15 cellular contexts compared by ENCODE assay signal in the genomic region with DNA sequence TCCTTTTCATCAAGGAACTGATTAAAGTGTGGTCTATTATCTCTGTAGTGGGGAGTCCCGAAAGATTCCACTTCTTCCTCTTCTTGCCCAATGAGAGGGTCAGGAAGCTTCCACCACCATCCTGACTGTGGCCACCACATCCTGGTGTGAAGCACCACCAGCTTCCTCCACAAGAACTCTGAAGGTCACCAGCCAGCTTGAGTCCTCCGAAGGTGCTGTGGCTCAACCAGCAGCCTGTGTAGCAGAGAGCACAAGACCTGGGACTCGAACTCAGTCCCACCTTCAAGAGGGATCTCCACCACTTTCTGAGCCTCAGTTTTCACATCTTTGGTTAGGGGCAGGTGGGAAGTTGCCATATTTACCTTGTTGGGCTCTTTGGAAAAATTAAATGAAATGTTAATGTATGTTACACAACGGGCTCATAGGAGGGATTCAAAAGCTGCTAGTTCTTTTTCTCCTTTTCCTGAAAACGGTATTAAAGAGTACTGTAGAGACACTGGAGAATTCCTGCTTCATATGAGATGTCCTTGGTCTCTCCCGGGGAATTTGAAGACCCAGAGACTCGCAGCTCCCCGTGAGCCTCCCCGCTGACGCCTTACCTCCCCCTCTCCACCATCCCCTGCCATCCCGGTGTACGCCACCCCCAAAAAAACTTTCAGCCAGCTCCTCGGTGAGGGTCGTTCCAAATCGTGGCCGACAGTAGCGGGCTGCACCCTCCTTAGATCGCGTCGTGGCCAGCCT. TPM values are rescaled to one million over a fixed set of nuclear protein-coding genes. Genes with fewer than 3 reads are reported as not detected.
DNase-seq lines count a peak whose midpoint lies in the region; ATAC-seq, FAIRE-seq and TF ChIP-seq lines count a peak whose summit lies in the region.
"Had no signal": no experiment of that assay in that cellular context is flagged by ENCODE, and none has a peak within 500 bp of the region (broad histone marks: within the 10 kb centered on the region; RNA-seq: fewer than 3 reads in every experiment).

No MANE protein-coding gene starts in this region.

- BruUV-seq in HepG2 (replicated peaks; lab: Mats Ljungman, UMichigan): no TSS peak

- TF ChIP-seq EP300 in HepG2 (IDR thresholded peaks at IDR 0.05; ENCODE audit: low read depth in 2 of 2, low read length in 2 of 2) (no peak), HepG2 (CRISPR knock-in tag; IDR thresholded peaks at IDR 0.05; ENCODE audit: borderline replicate concordance) (no peak)

- no peak for ATAC-seq in HepG2
- ATAC-seq in right lobe of liver: no peak
- ATAC-seq in HG03439 (IDR thresholded peaks at IDR 0.05; ENCODE audit: unreplicated experiment): no peak
- ATAC-seq in GM19324 (IDR thresholded peaks at IDR 0.05; ENCODE audit: low FRiP score, unreplicated experiment): no peak
- ATAC-seq: natural killer cell had no signal

- H3K79me2 ChIP-seq in HepG2 (ENCODE audit: insufficient read depth, low read length): no peaks in the 10 kb centered on the region

- TF ChIP-seq POLR2A in HepG2 (IDR thresholded peaks at IDR 0.05; ENCODE audit: insufficient read depth in 1 of 2, low read depth in 2 of 2, low read length in 2 of 2): no peak
- TF ChIP-seq POLR2A in right lobe of liver (IDR thresholded peaks at IDR 0.05): no peak

- H2AFZ ChIP-seq in HepG2 (ENCODE audit: low read length): no peak overlapping the region

- TF ChIP-seq RAD21 in HepG2 (CRISPR knock-in tag; IDR thresholded peaks at IDR 0.05): no peak

- H3K9me3 Mint-ChIP-seq in mesothelial cell of epicardium: no peaks in the 10 kb centered on the region
- H3K9me3 Mint-ChIP-seq: activated naive CD4-positive, alpha-beta T cell treated with anti-CD3 and anti-CD28 coated beads, Interleukin-2, amount 50 U/mL, for 72 hours; immature natural killer cell; natural killer cell had no signal

- intact Hi-C loops in HepG2 (cut with micrococcal nuclease; ENCODE audit: unreplicated experiment) (no loop called here), right lobe of liver (cut with DNase I) (no loop called here)

- H4K20me1 ChIP-seq in HepG2 (ENCODE audit: insufficient read depth, low read length): no peaks in the 10 kb centered on the region

- no peak overlapping the region for H3K4me2 ChIP-seq in HepG2 (ENCODE audit: low read depth, low read length)

- no peak for FAIRE-seq in HepG2 (lab: Jason Lieb, UNC)
- FAIRE-seq: H54 had no signal

- 24% methylated on average over 12 of the region's 20 CpGs for WGBS in HepG2 (ENCODE audit: low lambda C conversion rate)
- WGBS in right lobe of liver (ENCODE audit: insufficient coverage, low coverage, low lambda C conversion rate, missing lambda C conversion rate): 9% methylated on average over 9 of the region's 20 CpGs

- H3K4me1 Mint-ChIP-seq in mesothelial cell of epicardium: peaks cover 5% of the 10 kb centered on the region

- no peak overlapping the region for H3K27ac Mint-ChIP-seq in mesothelial cell of epicardium
- H3K27ac Mint-ChIP-seq: activated naive CD4-positive, alpha-beta T cell treated with anti-CD3 and anti-CD28 coated beads, Interleukin-2, amount 50 U/mL, for 72 hours; immature natural killer cell; natural killer cell had no signal

- H3K4me1 ChIP-seq in HepG2 (ENCODE audit: insufficient read depth, low read length): no peaks in the 10 kb centered on the region
- H3K4me1 ChIP-seq in right lobe of liver: no peaks in the 10 kb centered on the region

- H3K9me3 ChIP-seq in HepG2 (ENCODE audit: low read length) (no peaks in the 10 kb centered on the region), right lobe of liver (no peaks in the 10 kb centered on the region)

- H3K27ac ChIP-seq in HepG2 (ENCODE audit: extremely low read length, insufficient read depth, low read length): no peak overlapping the region
- no peak overlapping the region for H3K27ac ChIP-seq in right lobe of liver
- H3K27ac ChIP-seq in brain microvascular endothelial cell: no peak overlapping the region
- H3K27ac ChIP-seq: C4-2B had no signal

- H3K27me3 Mint-ChIP-seq in mesothelial cell of epicardium (ENCODE audit: low read depth): peaks cover 97% of the 10 kb centered on the region

- H3K4me3 ChIP-seq in HepG2 (replicated peaks in 1 of 3; ENCODE audit: insufficient read depth in 1 of 3, low read depth in 2 of 3, low read length in 3 of 3) (no peak overlapping the region), right lobe of liver (no peak overlapping the region), brain microvascular endothelial cell (ENCODE audit: low read depth, low read length) (peak overlapping the region; percentile 20)

- in situ Hi-C loops in HepG2 (cut with HindIII; ENCODE audit: extremely low pct_ligation_motif_present, low pct_unique_long_range_greater_than_20kb): no loop called here
- in situ Hi-C loops in brain microvascular endothelial cell (cut with HindIII; ENCODE audit: low pct_ligation_motif_present, low sequenced_read_pairs): loop anchor here (25.0 kb wide), 1 partner anchor 140 kb away; no protein-coding TSS in a partner anchor

- no peak overlapping the region for H3K9ac ChIP-seq in HepG2 (ENCODE audit: insufficient read depth, low read depth, low read length)

- H3K36me3 ChIP-seq in HepG2 (replicated peaks in 1 of 2; ENCODE audit: control insufficient read depth in 1 of 2, insufficient read depth in 2 of 2, low read length in 2 of 2) (no peaks in the 10 kb centered on the region), right lobe of liver (no peaks in the 10 kb centered on the region), brain microvascular endothelial cell (replicated peaks) (no peaks in the 10 kb centered on the region)

- H3K36me3 Mint-ChIP-seq in mesothelial cell of epicardium: no peaks in the 10 kb centered on the region
- H3K36me3 Mint-ChIP-seq: immature natural killer cell, natural killer cell had no signal

- CTCF ChIA-PET in HepG2 (lab: Yijun Ruan, JAX; ENCODE audit: low intra/inter-chr PET ratio, low total read pairs): no interaction called here

- POLR2A ChIA-PET in HepG2 (lab: Yijun Ruan, JAX): no interaction called here

- H3K27me3 ChIP-seq in HepG2 (ENCODE audit: control insufficient read depth in 1 of 2, insufficient read depth in 2 of 2, low read length in 2 of 2) (peaks cover 4 to 55% of the 10 kb centered on the region in 2 experiments; a peak in 3 of 5 replicates), right lobe of liver (peaks cover 0 to 5% of the 10 kb centered on the region in 2 donors), brain microvascular endothelial cell (replicated peaks) (peaks cover 38% of the 10 kb centered on the region)

- TF ChIP-seq CTCF in HepG2 (CRISPR knock-in tag; IDR thresholded peaks at IDR 0.05): no peak
- no peak for TF ChIP-seq CTCF in right lobe of liver (IDR thresholded peaks at IDR 0.05)
- TF ChIP-seq CTCF in brain microvascular endothelial cell (IDR thresholded peaks at IDR 0.05; ENCODE audit: low read depth, low read length, missing control alignments): no peak
- no peak for TF ChIP-seq CTCF in mesothelial cell of epicardium (IDR thresholded peaks at IDR 0.05; ENCODE audit: unreplicated experiment)

- no peak for DNase-seq in HepG2 (ENCODE audit: low spot score)
- no peak for DNase-seq in right lobe of liver
- DNase-seq in brain microvascular endothelial cell: no peak
- DNase-seq in mesothelial cell of epicardium (ENCODE audit: low spot score in 2 of 2, unreplicated experiment in 2 of 2): no peak
- DNase-seq in activated effector memory CD4-positive, alpha-beta T cell treated with Interleukin-2 at 50 U/mL for 16 hours: no peak
- no peak for DNase-seq in NCI-H748 (lab: John Stamatoyannopoulos, UW; ENCODE audit: unreplicated experiment)
- DNase-seq: GF-D8, immature natural killer cell, natural killer cell, NCI-H226 had no signal

- peak overlapping the region; percentile 78 for H3K4me3 Mint-ChIP-seq in mesothelial cell of epicardium
- H3K4me3 Mint-ChIP-seq: natural killer cell had no signal

TF ChIP-seq in HepG2, 621 proteins besides CTCF, POLR2A, EP300 and RAD21:
- TF ChIP-seq EZH2 (conservative IDR thresholded peaks at IDR 0.05; ENCODE audit: low read depth, low read length): 0 out of 2 replicates have a peak, but pooled peaks have one; percentile 53
- no peak for TF ChIP-seq IRX3 (CRISPR knock-in tag; IDR thresholded peaks at IDR 0.05; ENCODE audit: borderline replicate concordance, low read depth)

RNA-seq across cellular contexts. Expression of a gene that starts 0.8 kb away (rescaled TPM):
- total RNA-seq in HepG2 (2016; rRNA removed; fragmentation: Illumina TruSeq; extraction: Trizol): not detected in 2 replicates
- not detected in 2 replicates for total RNA-seq in HepG2 (2016; cell fraction: cytosol; rRNA removed; fragmentation: Illumina TruSeq; extraction: Trizol; ENCODE audit: low read depth)
- not detected in 2 replicates for total RNA-seq in HepG2 (2016; cell fraction: insoluble cytoplasmic fraction; rRNA removed; fragmentation: Illumina TruSeq; extraction: Trizol)
- not detected in 2 replicates for total RNA-seq in HepG2 (2016; cell fraction: membrane; rRNA removed; fragmentation: Illumina TruSeq; extraction: Trizol)
- total RNA-seq in HepG2 (2016; cell fraction: nucleus; rRNA removed; fragmentation: Illumina TruSeq; extraction: Trizol): not detected in 2 replicates
- polyA plus RNA-seq in HepG2 (2011; rRNA removed): not detected in 2 replicates
- not detected in 2 replicates for polyA plus RNA-seq in HepG2 (2011; cell fraction: cytosol; rRNA removed)
- not detected in 2 replicates for polyA plus RNA-seq in HepG2 (2011; cell fraction: nucleus; rRNA removed)
- not detected in 2 replicates for polyA plus RNA-seq in HepG2 (2012)
- polyA plus RNA-seq in HepG2 (2016; cell fraction: cytosol; fragmentation: Illumina TruSeq; extraction: Trizol; ENCODE audit: low read depth): not detected in 2 replicates
- polyA plus RNA-seq in HepG2 (2016; cell fraction: insoluble cytoplasmic fraction; fragmentation: Illumina TruSeq; extraction: Trizol; ENCODE audit: low read depth): not detected in 2 replicates
- not detected in 2 replicates for polyA plus RNA-seq in HepG2 (2016; cell fraction: membrane; fragmentation: Illumina TruSeq; extraction: Trizol; ENCODE audit: low read depth)
- polyA plus RNA-seq in HepG2 (2016; cell fraction: nucleus; fragmentation: Illumina TruSeq; extraction: Trizol; ENCODE audit: insufficient read depth, low read depth): not detected in 2 replicates
- polyA minus RNA-seq in HepG2 (2011; rRNA and poly(A)+ RNA removed; ENCODE audit: low replicate concordance): not detected in 2 replicates
- not detected in 2 replicates for polyA minus RNA-seq in HepG2 (2011; cell fraction: cytosol; rRNA and poly(A)+ RNA removed)
- not detected in 2 replicates for polyA minus RNA-seq in HepG2 (2011; cell fraction: nucleus; rRNA and poly(A)+ RNA removed)
- under 1 TPM in 1 of 6 experiments, not detected in 5; 0.07 TPM for total RNA-seq in right lobe of liver
- 0.07 to 0.13 TPM (median 0.09 TPM) in 3 replicates for total RNA-seq in mesothelial cell of epicardium
- total RNA-seq: activated naive CD4-positive, alpha-beta T cell treated with anti-CD3 and anti-CD28 coated beads, Interleukin-2, amount 50 U/mL, for 72 hours; natural killer cell had no signal
- polyA plus RNA-seq: immature natural killer cell had no signal
